Comparison of ENCODE assay signal across 1 cellular context in the genomic region with DNA sequence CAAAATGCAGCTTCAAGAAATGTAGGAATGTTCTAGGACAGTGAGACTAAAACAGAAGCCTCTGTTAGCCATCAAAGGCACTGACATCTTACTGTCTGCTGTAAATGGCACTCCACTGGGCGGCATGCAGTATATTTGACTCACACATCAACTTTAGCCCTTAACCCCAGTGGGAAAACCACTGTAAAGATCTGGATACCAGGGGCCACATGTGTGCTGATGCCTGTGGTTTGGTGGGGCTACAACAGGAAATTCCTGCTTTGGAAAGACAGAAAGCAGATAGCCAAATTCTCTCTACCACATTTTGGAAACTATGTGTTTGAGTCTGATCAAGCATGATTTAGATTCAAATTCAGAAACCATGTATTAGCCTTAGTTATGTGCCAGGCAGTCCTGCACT.
TF ChIP-seq lines count a peak whose summit lies in the region.

No MANE protein-coding gene starts in this region.

TF ChIP-seq in WTC11, 78 proteins besides CTCF, POLR2A, EP300 and RAD21:
- TF ChIP-seq, protein P1, sequence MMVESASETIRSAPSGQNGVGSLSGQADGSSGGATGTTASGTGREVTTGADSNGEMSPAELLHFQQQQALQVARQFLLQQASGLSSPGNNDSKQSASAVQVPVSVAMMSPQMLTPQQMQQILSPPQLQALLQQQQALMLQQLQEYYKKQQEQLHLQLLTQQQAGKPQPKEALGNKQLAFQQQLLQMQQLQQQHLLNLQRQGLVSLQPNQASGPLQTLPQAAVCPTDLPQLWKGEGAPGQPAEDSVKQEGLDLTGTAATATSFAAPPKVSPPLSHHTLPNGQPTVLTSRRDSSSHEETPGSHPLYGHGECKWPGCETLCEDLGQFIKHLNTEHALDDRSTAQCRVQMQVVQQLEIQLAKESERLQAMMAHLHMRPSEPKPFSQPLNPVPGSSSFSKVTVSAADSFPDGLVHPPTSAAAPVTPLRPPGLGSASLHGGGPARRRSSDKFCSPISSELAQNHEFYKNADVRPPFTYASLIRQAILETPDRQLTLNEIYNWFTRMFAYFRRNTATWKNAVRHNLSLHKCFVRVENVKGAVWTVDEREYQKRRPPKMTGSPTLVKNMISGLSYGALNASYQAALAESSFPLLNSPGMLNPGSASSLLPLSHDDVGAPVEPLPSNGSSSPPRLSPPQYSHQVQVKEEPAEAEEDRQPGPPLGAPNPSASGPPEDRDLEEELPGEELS (CRISPR knock-in tag; IDR thresholded peaks at IDR 0.05): no peak
- TF ChIP-seq, protein P2, sequence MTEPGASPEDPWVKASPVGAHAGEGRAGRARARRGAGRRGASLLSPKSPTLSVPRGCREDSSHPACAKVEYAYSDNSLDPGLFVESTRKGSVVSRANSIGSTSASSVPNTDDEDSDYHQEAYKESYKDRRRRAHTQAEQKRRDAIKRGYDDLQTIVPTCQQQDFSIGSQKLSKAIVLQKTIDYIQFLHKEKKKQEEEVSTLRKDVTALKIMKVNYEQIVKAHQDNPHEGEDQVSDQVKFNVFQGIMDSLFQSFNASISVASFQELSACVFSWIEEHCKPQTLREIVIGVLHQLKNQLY (CRISPR knock-in tag; IDR thresholded peaks at IDR 0.05): no peak
- TF ChIP-seq ZNF317 (CRISPR knock-in tag; IDR thresholded peaks at IDR 0.05; ENCODE audit: borderline replicate concordance, low read depth): no peak
- no peak for TF ChIP-seq ZNF219 (CRISPR knock-in tag; IDR thresholded peaks at IDR 0.05; ENCODE audit: borderline replicate concordance)
- no peak for TF ChIP-seq NR2C2 (CRISPR knock-in tag; IDR thresholded peaks at IDR 0.05)
- TF ChIP-seq, protein P3, sequence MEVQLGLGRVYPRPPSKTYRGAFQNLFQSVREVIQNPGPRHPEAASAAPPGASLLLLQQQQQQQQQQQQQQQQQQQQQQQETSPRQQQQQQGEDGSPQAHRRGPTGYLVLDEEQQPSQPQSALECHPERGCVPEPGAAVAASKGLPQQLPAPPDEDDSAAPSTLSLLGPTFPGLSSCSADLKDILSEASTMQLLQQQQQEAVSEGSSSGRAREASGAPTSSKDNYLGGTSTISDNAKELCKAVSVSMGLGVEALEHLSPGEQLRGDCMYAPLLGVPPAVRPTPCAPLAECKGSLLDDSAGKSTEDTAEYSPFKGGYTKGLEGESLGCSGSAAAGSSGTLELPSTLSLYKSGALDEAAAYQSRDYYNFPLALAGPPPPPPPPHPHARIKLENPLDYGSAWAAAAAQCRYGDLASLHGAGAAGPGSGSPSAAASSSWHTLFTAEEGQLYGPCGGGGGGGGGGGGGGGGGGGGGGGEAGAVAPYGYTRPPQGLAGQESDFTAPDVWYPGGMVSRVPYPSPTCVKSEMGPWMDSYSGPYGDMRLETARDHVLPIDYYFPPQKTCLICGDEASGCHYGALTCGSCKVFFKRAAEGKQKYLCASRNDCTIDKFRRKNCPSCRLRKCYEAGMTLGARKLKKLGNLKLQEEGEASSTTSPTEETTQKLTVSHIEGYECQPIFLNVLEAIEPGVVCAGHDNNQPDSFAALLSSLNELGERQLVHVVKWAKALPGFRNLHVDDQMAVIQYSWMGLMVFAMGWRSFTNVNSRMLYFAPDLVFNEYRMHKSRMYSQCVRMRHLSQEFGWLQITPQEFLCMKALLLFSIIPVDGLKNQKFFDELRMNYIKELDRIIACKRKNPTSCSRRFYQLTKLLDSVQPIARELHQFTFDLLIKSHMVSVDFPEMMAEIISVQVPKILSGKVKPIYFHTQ (CRISPR knock-in tag; IDR thresholded peaks at IDR 0.05): no peak
- TF ChIP-seq, protein P4, sequence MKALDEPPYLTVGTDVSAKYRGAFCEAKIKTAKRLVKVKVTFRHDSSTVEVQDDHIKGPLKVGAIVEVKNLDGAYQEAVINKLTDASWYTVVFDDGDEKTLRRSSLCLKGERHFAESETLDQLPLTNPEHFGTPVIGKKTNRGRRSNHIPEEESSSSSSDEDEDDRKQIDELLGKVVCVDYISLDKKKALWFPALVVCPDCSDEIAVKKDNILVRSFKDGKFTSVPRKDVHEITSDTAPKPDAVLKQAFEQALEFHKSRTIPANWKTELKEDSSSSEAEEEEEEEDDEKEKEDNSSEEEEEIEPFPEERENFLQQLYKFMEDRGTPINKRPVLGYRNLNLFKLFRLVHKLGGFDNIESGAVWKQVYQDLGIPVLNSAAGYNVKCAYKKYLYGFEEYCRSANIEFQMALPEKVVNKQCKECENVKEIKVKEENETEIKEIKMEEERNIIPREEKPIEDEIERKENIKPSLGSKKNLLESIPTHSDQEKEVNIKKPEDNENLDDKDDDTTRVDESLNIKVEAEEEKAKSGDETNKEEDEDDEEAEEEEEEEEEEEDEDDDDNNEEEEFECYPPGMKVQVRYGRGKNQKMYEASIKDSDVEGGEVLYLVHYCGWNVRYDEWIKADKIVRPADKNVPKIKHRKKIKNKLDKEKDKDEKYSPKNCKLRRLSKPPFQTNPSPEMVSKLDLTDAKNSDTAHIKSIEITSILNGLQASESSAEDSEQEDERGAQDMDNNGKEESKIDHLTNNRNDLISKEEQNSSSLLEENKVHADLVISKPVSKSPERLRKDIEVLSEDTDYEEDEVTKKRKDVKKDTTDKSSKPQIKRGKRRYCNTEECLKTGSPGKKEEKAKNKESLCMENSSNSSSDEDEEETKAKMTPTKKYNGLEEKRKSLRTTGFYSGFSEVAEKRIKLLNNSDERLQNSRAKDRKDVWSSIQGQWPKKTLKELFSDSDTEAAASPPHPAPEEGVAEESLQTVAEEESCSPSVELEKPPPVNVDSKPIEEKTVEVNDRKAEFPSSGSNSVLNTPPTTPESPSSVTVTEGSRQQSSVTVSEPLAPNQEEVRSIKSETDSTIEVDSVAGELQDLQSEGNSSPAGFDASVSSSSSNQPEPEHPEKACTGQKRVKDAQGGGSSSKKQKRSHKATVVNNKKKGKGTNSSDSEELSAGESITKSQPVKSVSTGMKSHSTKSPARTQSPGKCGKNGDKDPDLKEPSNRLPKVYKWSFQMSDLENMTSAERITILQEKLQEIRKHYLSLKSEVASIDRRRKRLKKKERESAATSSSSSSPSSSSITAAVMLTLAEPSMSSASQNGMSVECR (CRISPR knock-in tag; IDR thresholded peaks at IDR 0.05; ENCODE audit: borderline replicate concordance): no peak
- TF ChIP-seq ZBTB21 (CRISPR knock-in tag; IDR thresholded peaks at IDR 0.05; ENCODE audit: borderline replicate concordance): no peak
- no peak for TF ChIP-seq ELF4 (CRISPR knock-in tag; IDR thresholded peaks at IDR 0.05; ENCODE audit: low read depth)
- TF ChIP-seq, protein P5, sequence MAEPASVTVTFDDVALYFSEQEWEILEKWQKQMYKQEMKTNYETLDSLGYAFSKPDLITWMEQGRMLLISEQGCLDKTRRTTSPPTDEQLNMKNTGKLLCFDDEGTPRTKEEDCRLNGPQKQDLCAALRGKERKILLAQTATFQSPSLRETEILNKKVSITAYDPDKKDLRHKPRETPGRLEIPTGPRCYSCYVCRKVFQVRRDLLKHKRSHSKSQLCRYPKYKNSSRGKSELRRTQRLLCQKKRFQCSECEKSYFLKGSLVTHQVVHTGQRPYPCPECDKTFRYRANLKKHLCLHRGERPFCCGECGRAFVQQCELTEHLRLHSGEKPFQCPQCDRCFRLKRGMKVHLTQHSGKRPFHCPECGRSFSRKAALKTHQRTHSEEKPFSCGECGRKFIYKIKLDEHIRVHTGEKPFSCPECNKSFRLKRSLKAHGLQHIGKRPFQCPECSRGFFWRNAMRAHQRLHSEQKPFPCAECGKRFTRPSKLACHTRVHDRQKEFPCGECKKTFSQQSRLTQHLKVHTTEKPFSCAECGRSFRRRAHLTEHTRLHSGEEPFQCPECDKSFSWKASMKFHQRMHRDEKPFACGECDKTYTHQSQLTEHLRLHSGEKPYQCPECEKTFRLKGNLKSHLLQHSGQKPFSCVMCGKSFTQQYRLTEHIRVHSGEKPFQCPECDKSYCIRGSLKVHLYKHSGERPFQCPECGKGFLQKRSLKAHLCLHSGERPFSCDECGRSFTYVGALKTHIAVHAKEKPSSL (CRISPR knock-in tag; conservative IDR thresholded peaks at IDR 0.05): no peak
- TF ChIP-seq, protein P6, sequence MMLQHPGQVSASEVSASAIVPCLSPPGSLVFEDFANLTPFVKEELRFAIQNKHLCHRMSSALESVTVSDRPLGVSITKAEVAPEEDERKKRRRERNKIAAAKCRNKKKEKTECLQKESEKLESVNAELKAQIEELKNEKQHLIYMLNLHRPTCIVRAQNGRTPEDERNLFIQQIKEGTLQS (CRISPR knock-in tag; conservative IDR thresholded peaks at IDR 0.05): no peak
- TF ChIP-seq, protein P7, sequence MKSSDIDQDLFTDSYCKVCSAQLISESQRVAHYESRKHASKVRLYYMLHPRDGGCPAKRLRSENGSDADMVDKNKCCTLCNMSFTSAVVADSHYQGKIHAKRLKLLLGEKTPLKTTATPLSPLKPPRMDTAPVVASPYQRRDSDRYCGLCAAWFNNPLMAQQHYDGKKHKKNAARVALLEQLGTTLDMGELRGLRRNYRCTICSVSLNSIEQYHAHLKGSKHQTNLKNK (CRISPR knock-in tag; IDR thresholded peaks at IDR 0.05): no peak
- TF ChIP-seq ZNF263 (CRISPR knock-in tag; IDR thresholded peaks at IDR 0.05; ENCODE audit: low read depth): no peak
- TF ChIP-seq GRHL2 (CRISPR knock-in tag; IDR thresholded peaks at IDR 0.05; ENCODE audit: insufficient replicate concordance, severe bottlenecking): no peak
